In genomic region chrX:123983240-123983639, GRCh38 we compare ENCODE assay signal across 20 cellular contexts. TPM values are rescaled to one million over a fixed set of nuclear protein-coding genes. Genes with fewer than 3 reads are reported as not detected.
A peak's percentile ranks its signal among the peaks of the same experiment; 100 is the strongest.
DNase-seq lines count a peak whose midpoint lies in the region; ATAC-seq and TF ChIP-seq lines count a peak whose summit lies in the region.
"Had no signal": no experiment of that assay in that cellular context is flagged by ENCODE, and none has a peak within 500 bp of the region (broad histone marks: within the 10 kb centered on the region; RNA-seq: fewer than 3 reads in every experiment).

No MANE protein-coding gene starts in this region.

- no peak overlapping the region for H3K4me2 ChIP-seq in Karpas-422 (ENCODE audit: low read depth, low read length, poor library complexity, severe bottlenecking)
- H3K4me2 ChIP-seq in SU-DHL-6 (ENCODE audit: low read depth, low read length, poor library complexity, severe bottlenecking) = peak overlapping the region; percentile 13

- H3K9me3 Mint-ChIP-seq in natural killer cell treated with Interleukin-12 subunit alpha and Interleukin-12 subunit beta and Interleukin-15 and Interleukin-18, amount 100 ng/mL, for 72 hours = no peaks in the 10 kb centered on the region
- H3K9me3 Mint-ChIP-seq: activated CD4-positive, alpha-beta T cell treated with anti-CD3 and anti-CD28 coated beads, Interleukin-2, amount 10 ng/mL, durations not matched to agents 24 days and 14 days; CD14-positive monocyte; HFFc6 had no signal

- H3K36me3 ChIP-seq in Karpas-422 (ENCODE audit: insufficient read depth, low read length) = no peaks in the 10 kb centered on the region
- H3K36me3 ChIP-seq in SU-DHL-6 (ENCODE audit: low read length) = no peaks in the 10 kb centered on the region
- no peaks in the 10 kb centered on the region for H3K36me3 ChIP-seq in mucosa of descending colon (ENCODE audit: low read depth)
- H3K36me3 ChIP-seq: left ventricle myocardium inferior, suprapubic skin, vagina had no signal

- H3K4me3 ChIP-seq in Karpas-422 (ENCODE audit: low read length) = no peak overlapping the region
- no peak overlapping the region for H3K4me3 ChIP-seq in SU-DHL-6 (ENCODE audit: insufficient read depth, low read length, poor library complexity, severe bottlenecking)
- H3K4me3 ChIP-seq in mucosa of descending colon = no peak overlapping the region
- H3K4me3 ChIP-seq: K562, left ventricle myocardium inferior, suprapubic skin, vagina had no signal

- H3K27me3 ChIP-seq in Karpas-422 (ENCODE audit: low read length) (no peaks in the 10 kb centered on the region), SU-DHL-6 (ENCODE audit: low read length) (no peaks in the 10 kb centered on the region)
- H3K27me3 ChIP-seq: suprapubic skin, vagina had no signal

- H3K79me2 ChIP-seq in Karpas-422 (ENCODE audit: low read length) (peaks cover 96% of the 10 kb centered on the region), SU-DHL-6 (ENCODE audit: insufficient read depth, low read length) (peaks cover 97% of the 10 kb centered on the region)

- H3F3A ChIP-seq in SU-DHL-6 (ENCODE audit: insufficient read depth) = no peaks in the 10 kb centered on the region; the same call in 1 of the 2 replicates

- DNase-seq in NCI-H510A treated with DMSO at 0.1 percent for 48 hours (lab: John Stamatoyannopoulos, UW) (peak; percentile 64), NCI-H510A (lab: John Stamatoyannopoulos, UW) (no peak), Karpas-422 (no peak), mucosa of descending colon (no peak), RKO (ENCODE audit: low spot score) (no peak)
- no peak for DNase-seq in natural killer cell treated with Interleukin-12 subunit alpha and Interleukin-12 subunit beta and Interleukin-15 and Interleukin-18, amount 100 ng/mL, for 72 hours (ENCODE audit: low spot score)
- DNase-seq: activated CD4-positive, alpha-beta T cell treated with anti-CD3 and anti-CD28 coated beads, Interleukin-2, amount 10 ng/mL, durations not matched to agents 24 days and 14 days; activated CD8-positive, alpha-beta memory T cell treated with anti-CD3 and anti-CD28 coated beads, Interleukin-2, amount 50 U/mL, for 48 hours; activated naive CD4-positive, alpha-beta T cell treated with Interleukin-2 at 50 U/mL for 16 hours; DMS153; endodermal cell; HFFc6; left ventricle myocardium inferior; stimulated activated CD4-positive, alpha-beta T cell treated with anti-CD3 and anti-CD28 coated beads, Interleukin-12 subunit alpha, Interleukin-12 subunit beta, amount 100 ng/mL, for 4 hours had no signal

- H3K9ac ChIP-seq in Karpas-422 (ENCODE audit: low read length) (no peak overlapping the region), SU-DHL-6 (ENCODE audit: low read length) (no peak overlapping the region)

- no peaks in the 10 kb centered on the region for H4K20me1 ChIP-seq in Karpas-422 (ENCODE audit: insufficient read depth, low read depth, low read length)
- peaks cover 20% of the 10 kb centered on the region; the same call in 1 of the 2 replicates for H4K20me1 ChIP-seq in SU-DHL-6 (ENCODE audit: low read depth, low read length)

- H3K27ac Mint-ChIP-seq in natural killer cell treated with Interleukin-12 subunit alpha and Interleukin-12 subunit beta and Interleukin-15 and Interleukin-18, amount 100 ng/mL, for 72 hours = peak overlapping the region; percentile 30 to 57
- H3K27ac Mint-ChIP-seq: endodermal cell, HFFc6 had no signal

- TF ChIP-seq CTCF in SU-DHL-6 (IDR thresholded peaks at IDR 0.05; ENCODE audit: insufficient read depth, low read length, poor library complexity, severe bottlenecking) = no peak
- TF ChIP-seq CTCF in mucosa of descending colon (IDR thresholded peaks at IDR 0.05) = no peak

- intact Hi-C loops in mucosa of descending colon (cut with DNase I, micrococcal nuclease) = no loop called here

- no peaks in the 10 kb centered on the region for H3K27me3 Mint-ChIP-seq in natural killer cell treated with Interleukin-12 subunit alpha and Interleukin-12 subunit beta and Interleukin-15 and Interleukin-18, amount 100 ng/mL, for 72 hours
- H3K27me3 Mint-ChIP-seq: activated CD4-positive, alpha-beta T cell treated with anti-CD3 and anti-CD28 coated beads, Interleukin-2, amount 10 ng/mL, durations not matched to agents 24 days and 14 days had no signal

- no peak for ATAC-seq in natural killer cell treated with Interleukin-12 subunit alpha and Interleukin-12 subunit beta and Interleukin-15 and Interleukin-18, amount 100 ng/mL, for 72 hours
- ATAC-seq in mucosa of descending colon = no peak
- ATAC-seq in GM19035 (IDR thresholded peaks at IDR 0.05; ENCODE audit: unreplicated experiment) = no peak
- ATAC-seq: K562 had no signal

- H3K4me1 Mint-ChIP-seq in natural killer cell treated with Interleukin-12 subunit alpha and Interleukin-12 subunit beta and Interleukin-15 and Interleukin-18, amount 100 ng/mL, for 72 hours (ENCODE audit: low read depth in 2 of 2) = peaks cover 30 to 44% of the 10 kb centered on the region in 2 donors

- H3K4me1 ChIP-seq in Karpas-422 (ENCODE audit: low read length) (peaks cover 50% of the 10 kb centered on the region), mucosa of descending colon (ENCODE audit: low read depth) (no peaks in the 10 kb centered on the region)

- H3K9me2 ChIP-seq in Karpas-422 (replicated peaks; ENCODE audit: insufficient read depth, low read length) (no peaks in the 10 kb centered on the region), SU-DHL-6 (replicated peaks; ENCODE audit: insufficient read depth, low read length) (no peaks in the 10 kb centered on the region)

- H2AFZ ChIP-seq in Karpas-422 (ENCODE audit: low read length) (no peak overlapping the region), SU-DHL-6 (ENCODE audit: low read depth, low read length, severe bottlenecking) (no peak overlapping the region)

- H3K27ac ChIP-seq in Karpas-422 (ENCODE audit: low read length) (peak overlapping the region; percentile 49), SU-DHL-6 (ENCODE audit: low read depth, low read length) (no peak overlapping the region)
- H3K27ac ChIP-seq: left ventricle myocardium inferior, suprapubic skin, vagina had no signal

- no peak overlapping the region for H3K4me3 Mint-ChIP-seq in natural killer cell treated with Interleukin-12 subunit alpha and Interleukin-12 subunit beta and Interleukin-15 and Interleukin-18, amount 100 ng/mL, for 72 hours
- H3K4me3 Mint-ChIP-seq: activated CD4-positive, alpha-beta T cell treated with anti-CD3 and anti-CD28 coated beads, Interleukin-2, amount 10 ng/mL, durations not matched to agents 24 days and 14 days; CD14-positive monocyte; endodermal cell; HFFc6 had no signal

- H3K36me3 Mint-ChIP-seq in natural killer cell treated with Interleukin-12 subunit alpha and Interleukin-12 subunit beta and Interleukin-15 and Interleukin-18, amount 100 ng/mL, for 72 hours = no peaks in the 10 kb centered on the region
- H3K36me3 Mint-ChIP-seq: CD14-positive monocyte had no signal

- H3K9me3 ChIP-seq in Karpas-422 (ENCODE audit: low read length) (no peaks in the 10 kb centered on the region), SU-DHL-6 (ENCODE audit: insufficient read depth, low read length) (no peaks in the 10 kb centered on the region), mucosa of descending colon (no peaks in the 10 kb centered on the region)
- H3K9me3 ChIP-seq: left ventricle myocardium inferior, suprapubic skin, vagina had no signal

RNA-seq across cellular contexts. Expression of gene STAG2, which starts 21.7 kb away (rescaled TPM):
- 75.7 and 98.4 TPM in 2 replicates for total RNA-seq in Karpas-422 (2014; rRNA removed; shearing (Covaris generic); ENCODE audit: low replicate concordance)
- total RNA-seq in natural killer cell treated with Interleukin-12 subunit alpha and Interleukin-12 subunit beta and Interleukin-15 and Interleukin-18, amount 100 ng/mL, for 72 hours = 10 to 100 TPM; 89.4 to 96.9 TPM
- 10 to 100 TPM; 60.2 to 91.1 (median 69.5) TPM for total RNA-seq in mucosa of descending colon
